ENCODE assay signal across 8 cellular contexts in the genomic region with DNA sequence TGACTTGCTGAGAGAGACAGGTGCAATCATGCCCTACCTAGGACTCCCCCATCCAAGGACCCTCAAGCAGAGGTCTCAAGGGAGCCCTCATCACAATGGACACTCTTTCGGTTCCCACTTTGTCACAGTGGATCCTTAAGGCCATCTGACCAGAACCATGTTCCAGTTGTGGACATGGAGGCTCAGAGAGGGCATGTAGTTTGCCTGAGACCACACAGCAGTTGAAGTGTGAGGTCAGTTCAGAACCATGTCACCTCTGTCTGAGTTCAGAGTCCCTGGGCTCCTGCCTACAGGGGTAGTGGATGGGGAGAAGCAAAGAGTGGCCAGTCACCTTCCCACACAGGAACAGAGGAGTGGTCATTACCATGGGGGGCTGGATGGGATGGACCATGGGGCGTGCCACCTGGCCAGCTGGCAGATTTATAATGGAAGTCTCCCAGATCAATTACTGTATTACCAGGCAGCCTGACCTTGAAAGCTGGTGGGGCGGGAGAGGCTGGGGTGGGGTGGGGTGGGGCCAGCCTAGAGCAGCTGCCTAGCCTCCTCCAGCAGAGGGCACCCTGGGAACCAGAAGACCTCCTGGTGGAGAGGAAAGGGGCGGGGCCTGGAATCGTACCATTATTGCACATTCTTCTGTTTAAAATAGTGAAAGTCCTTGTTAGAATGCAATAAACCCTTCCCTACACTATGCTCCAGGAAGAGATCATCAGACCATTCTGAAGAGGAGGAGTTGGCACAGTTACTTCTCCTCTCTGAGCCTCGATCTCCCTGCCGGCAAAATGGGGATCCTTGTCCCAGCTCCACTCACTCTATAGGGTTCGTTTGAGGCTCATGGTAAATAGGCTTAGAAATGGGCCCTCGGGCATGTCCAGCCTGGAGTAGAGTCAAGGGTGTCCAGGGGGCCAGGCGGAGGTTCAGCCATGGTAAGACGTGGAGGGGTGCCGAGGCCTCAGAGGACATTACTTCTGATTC.
DNase-seq lines count a peak whose midpoint lies in the region; ATAC-seq and TF ChIP-seq lines count a peak whose summit lies in the region.

No MANE protein-coding gene starts in this region.

- peak; percentile 57 for TF ChIP-seq CTCF in Loucy (conservative IDR thresholded peaks at IDR 0.05; ENCODE audit: low read length)

- DNase-seq in activated CD8-positive, alpha-beta memory T cell treated with anti-CD3 and anti-CD28 coated beads, Interleukin-2, amount 50 U/mL, for 48 hours, result peak; percentile 68
- DNase-seq in activated CD8-positive, alpha-beta memory T cell treated with anti-CD3 and anti-CD28 coated beads for 24 hours, result no peak
- DNase-seq in SW480 (ENCODE audit: low spot score) (peak; percentile 55), germinal center (ENCODE audit: low spot score) (peak; percentile 76), NCI-H1930 (lab: John Stamatoyannopoulos, UW) (no peak)
- DNase-seq in stimulated activated CD4-positive, alpha-beta T cell treated with anti-CD3 and anti-CD28 coated beads, Interleukin-1b, Interleukin-23, amount 100 ng/mL, for 48 hours, result peak; percentile 33

- no peaks in the 10 kb centered on the region for H4K20me1 ChIP-seq in Loucy (ENCODE audit: insufficient read depth, low read length, poor library complexity, severe bottlenecking)

- H2AFZ ChIP-seq in Loucy (ENCODE audit: low read length), result peak overlapping the region; percentile 52

- H3K9ac ChIP-seq in Loucy (ENCODE audit: low read depth, low read length, poor library complexity, severe bottlenecking), result no peak overlapping the region

- no peak for ATAC-seq in GM18867 (IDR thresholded peaks at IDR 0.05; ENCODE audit: unreplicated experiment)

- H3K4me3 ChIP-seq in Loucy (ENCODE audit: low read length, poor library complexity, severe bottlenecking), result no peak overlapping the region

- no peaks in the 10 kb centered on the region for H3K4me1 ChIP-seq in Loucy (ENCODE audit: insufficient read depth, low read length, poor library complexity, severe bottlenecking)

- H3K36me3 ChIP-seq in Loucy (ENCODE audit: insufficient read depth, low read length), result no peaks in the 10 kb centered on the region

- H3F3A ChIP-seq in Loucy (ENCODE audit: low read depth), result no peaks in the 10 kb centered on the region

- H3K27me3 ChIP-seq in Loucy (ENCODE audit: insufficient read depth, low read length, poor library complexity, severe bottlenecking), result no peaks in the 10 kb centered on the region

- H3K9me3 ChIP-seq in Loucy (ENCODE audit: insufficient read depth, low read depth, low read length), result no peaks in the 10 kb centered on the region

- no peak overlapping the region for H3K4me2 ChIP-seq in Loucy (ENCODE audit: low read depth, low read length, poor library complexity, severe bottlenecking)

- H3K9me2 ChIP-seq in Loucy (replicated peaks; ENCODE audit: low read depth, low read length), result no peaks in the 10 kb centered on the region

- no peaks in the 10 kb centered on the region for H3K79me2 ChIP-seq in Loucy (ENCODE audit: insufficient read depth, low read length)

Comparison
In these comparisons a context has a peak if more than half of its experiments do, and no peak if none do; other contexts are left out.
1. DNase-seq: peak in activated CD8-positive, alpha-beta memory T cell treated with anti-CD3 and anti-CD28 coated beads, Interleukin-2, amount 50 U/mL, for 48 hours (single experiment), SW480 (single experiment), germinal center (single experiment) and stimulated activated CD4-positive, alpha-beta T cell treated with anti-CD3 and anti-CD28 coated beads, Interleukin-1b, Interleukin-23, amount 100 ng/mL, for 48 hours (single experiment); none in activated CD8-positive, alpha-beta memory T cell treated with anti-CD3 and anti-CD28 coated beads for 24 hours (single experiment) and NCI-H1930 (0 of 2).